ENCODE assay signal across 8 cellular contexts in the genomic region with DNA sequence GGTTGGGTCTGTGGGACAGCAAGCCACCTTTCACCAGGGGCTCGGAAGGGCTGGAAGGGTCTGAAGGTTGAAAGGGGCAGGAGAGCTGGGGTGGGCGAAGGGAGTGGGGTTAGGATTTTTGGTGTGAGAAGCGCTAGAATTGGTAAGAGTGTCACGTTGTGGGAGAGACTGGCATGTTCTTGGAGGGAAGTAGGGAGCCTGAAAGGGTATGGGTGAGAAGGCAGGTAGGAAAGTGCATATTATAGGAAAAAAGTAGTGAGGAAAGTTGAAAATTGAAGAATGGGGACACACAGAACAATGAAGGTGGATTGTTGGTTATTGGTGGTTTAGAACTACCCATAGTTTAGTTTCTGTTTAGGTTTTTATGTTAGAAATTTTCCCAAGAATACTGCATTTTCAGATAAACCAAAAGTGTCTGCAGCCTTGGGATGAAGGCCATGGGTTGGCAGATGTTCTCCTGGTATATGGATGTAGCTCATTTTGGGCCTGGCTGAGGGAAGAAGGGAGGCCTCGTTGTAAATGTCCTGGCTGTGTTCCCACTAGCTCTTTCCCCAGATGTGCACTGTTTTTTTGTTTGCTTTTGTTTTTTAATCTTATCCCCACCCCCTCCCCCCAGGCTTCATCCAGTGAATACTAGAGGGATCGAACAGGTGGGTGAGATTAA. TPM values are rescaled to one million over a fixed set of nuclear protein-coding genes. Genes with fewer than 3 reads are reported as not detected.
A peak's percentile ranks its signal among the peaks of the same experiment; 100 is the strongest.
DNase-seq lines count a peak whose midpoint lies in the region; ATAC-seq and TF ChIP-seq lines count a peak whose summit lies in the region.

No MANE protein-coding gene starts in this region.

- peaks cover 33% of the 10 kb centered on the region for H3K36me3 ChIP-seq in mesodermal cell (ENCODE audit: control insufficient read depth, insufficient read depth, low read length)

- no peak for DNase-seq in stimulated activated naive CD8-positive, alpha-beta T cell treated with anti-CD3 and anti-CD28 coated beads, Interleukin-15, Interleukin-2, amounts not matched to agents 100 U/mL and 50 U/mL, for 24 hours
- no peak for DNase-seq in stimulated activated CD4-positive, alpha-beta T cell treated with anti-CD3 and anti-CD28 coated beads, Interleukin-2, amount 100 ng/mL, for 48 hours
- no peak for DNase-seq in activated CD4-positive, alpha-beta T cell treated with anti-CD3 and anti-CD28 coated beads, Interleukin-2, amount 50 U/mL, for 4 hours
- DNase-seq in GM10266 (ENCODE audit: extremely low spot score) = no peak

- H3K27ac Mint-ChIP-seq in stimulated activated naive CD8-positive, alpha-beta T cell treated with anti-CD3 and anti-CD28 coated beads, Interleukin-15, Interleukin-2, amounts not matched to agents 100 ng/mL and 50 ng/mL, for 24 hours = peak overlapping the region; percentile 47
- peak overlapping the region; percentile 77 to 91 (median 90) for H3K27ac Mint-ChIP-seq in brain

- peaks cover 21% of the 10 kb centered on the region for H3K36me3 Mint-ChIP-seq in stimulated activated naive CD8-positive, alpha-beta T cell treated with anti-CD3 and anti-CD28 coated beads, Interleukin-15, Interleukin-2, amounts not matched to agents 100 ng/mL and 50 ng/mL, for 24 hours (ENCODE audit: low read depth)
- H3K36me3 Mint-ChIP-seq in brain = peaks cover 18% of the 10 kb centered on the region

- H3K27ac ChIP-seq in mesodermal cell (ENCODE audit: low read depth, low read length, severe bottlenecking) = no peak overlapping the region

- H3K4me1 ChIP-seq in mesodermal cell (ENCODE audit: control insufficient read depth, insufficient read depth, low read length, poor library complexity, severe bottlenecking) = peaks cover 4% of the 10 kb centered on the region

- H3K4me1 Mint-ChIP-seq in stimulated activated naive CD8-positive, alpha-beta T cell treated with anti-CD3 and anti-CD28 coated beads, Interleukin-15, Interleukin-2, amounts not matched to agents 100 ng/mL and 50 ng/mL, for 24 hours (ENCODE audit: low read depth) = peaks cover 49% of the 10 kb centered on the region
- peaks cover 88% of the 10 kb centered on the region for H3K4me1 Mint-ChIP-seq in brain

- H3K4me3 ChIP-seq in mesodermal cell (ENCODE audit: extremely low read depth, insufficient read depth, low read length, poor library complexity, severe bottlenecking) = peak overlapping the region; percentile 89

- TF ChIP-seq CTCF in brain (conservative IDR thresholded peaks at IDR 0.05) = no peak
- TF ChIP-seq CTCF in GM10266 (IDR thresholded peaks at IDR 0.05; ENCODE audit: control insufficient read depth, insufficient read depth, low read depth, missing control alignments) = no peak

- WGBS in mesodermal cell (ENCODE audit: insufficient coverage in 2 of 2), 2 experiments = 35 to 43% methylated on average over 4 of the region's 6 CpGs

- no peaks in the 10 kb centered on the region for H3K9me3 Mint-ChIP-seq in stimulated activated naive CD8-positive, alpha-beta T cell treated with anti-CD3 and anti-CD28 coated beads, Interleukin-15, Interleukin-2, amounts not matched to agents 100 ng/mL and 50 ng/mL, for 24 hours
- no peaks in the 10 kb centered on the region for H3K9me3 Mint-ChIP-seq in brain

- H3K27me3 Mint-ChIP-seq in stimulated activated naive CD8-positive, alpha-beta T cell treated with anti-CD3 and anti-CD28 coated beads, Interleukin-15, Interleukin-2, amounts not matched to agents 100 ng/mL and 50 ng/mL, for 24 hours = no peaks in the 10 kb centered on the region
- H3K27me3 Mint-ChIP-seq in brain = peaks cover 3% of the 10 kb centered on the region

- no peak for ATAC-seq in stimulated activated naive CD8-positive, alpha-beta T cell treated with anti-CD3 and anti-CD28 coated beads, Interleukin-15, Interleukin-2, amounts not matched to agents 100 U/mL and 50 U/mL, for 24 hours
- no peak for ATAC-seq in GM18520 (IDR thresholded peaks at IDR 0.05; ENCODE audit: unreplicated experiment)

- peak overlapping the region; percentile 69 for H3K4me3 Mint-ChIP-seq in stimulated activated naive CD8-positive, alpha-beta T cell treated with anti-CD3 and anti-CD28 coated beads, Interleukin-15, Interleukin-2, amounts not matched to agents 100 ng/mL and 50 ng/mL, for 24 hours
- H3K4me3 Mint-ChIP-seq in brain = peak overlapping the region; percentile 89 to 95 (median 93)

- no peaks in the 10 kb centered on the region for H3K9me3 ChIP-seq in mesodermal cell (ENCODE audit: control insufficient read depth, low read length)

RNA-seq across cellular contexts. Expression of a gene that starts 1.2 kb away (rescaled TPM):
- 42.9 TPM for polyA plus RNA-seq in brain (ENCODE audit: insufficient read depth, low read depth, low replicate concordance)
- 63.8 TPM for polyA plus RNA-seq in mesodermal cell (2013, experiment 1 of 2)
- polyA plus RNA-seq in mesodermal cell (2013, experiment 2 of 2) = 61.4 TPM

RNA-seq across cellular contexts. Expression of a gene that starts 1.8 kb away (rescaled TPM):
- 32.2 TPM for polyA plus RNA-seq in brain (ENCODE audit: insufficient read depth, low read depth, low replicate concordance)
- polyA plus RNA-seq in mesodermal cell (2013, experiment 1 of 2) = 41.9 TPM
- polyA plus RNA-seq in mesodermal cell (2013, experiment 2 of 2) = 50.2 TPM

RNA-seq across cellular contexts. Expression of a gene that starts 53.3 kb away (rescaled TPM):
- polyA plus RNA-seq in brain (ENCODE audit: insufficient read depth, low read depth, low replicate concordance) = not detected
- not detected for polyA plus RNA-seq in mesodermal cell (2013, experiment 1 of 2)
- polyA plus RNA-seq in mesodermal cell (2013, experiment 2 of 2) = not detected

RNA-seq across cellular contexts. Expression of a gene that starts 57.7 kb away (rescaled TPM):
- 35.3 TPM for polyA plus RNA-seq in brain (ENCODE audit: insufficient read depth, low read depth, low replicate concordance)
- polyA plus RNA-seq in mesodermal cell (2013, experiment 1 of 2) = 32.3 TPM
- polyA plus RNA-seq in mesodermal cell (2013, experiment 2 of 2) = 28.5 TPM
